ENCODE assay signal across 28 cellular contexts in genomic region chr12:92259852-92260251, GRCh38.
A peak's percentile ranks its signal among the peaks of the same experiment; 100 is the strongest.
DNase-seq lines count a peak whose midpoint lies in the region; ATAC-seq lines count a peak whose summit lies in the region.
"Had no signal": no experiment of that assay in that cellular context is flagged by ENCODE, and none has a peak within 500 bp of the region (broad histone marks: within the 10 kb centered on the region; RNA-seq: fewer than 3 reads in every experiment).

No MANE protein-coding gene starts in this region.

- H3K4me3 ChIP-seq in naive thymus-derived CD4-positive, alpha-beta T cell (ENCODE audit: low read length) = no peak overlapping the region
- H3K4me3 ChIP-seq: A549, testis, uterus had no signal

- H3K4me1 ChIP-seq in naive thymus-derived CD4-positive, alpha-beta T cell (ENCODE audit: control insufficient read depth in 2 of 2, insufficient read depth in 2 of 2, low read length in 2 of 2) = peaks cover 0 to 13% of the 10 kb centered on the region in 2 donors
- H3K4me1 ChIP-seq: A549, testis, uterus had no signal

- POLR2A ChIA-PET in naive thymus-derived CD4-positive, alpha-beta T cell (lab: Charles Lee) = interaction anchor here (0.9 to 2.0 kb wide), 5 partner anchors 8 to 139 kb away, joined by 3 to 7 read pairs (median 6); partner anchors contain the start of gene BTG1

- CTCF ChIA-PET in naive thymus-derived CD4-positive, alpha-beta T cell (lab: Charles Lee) = interaction anchor here (0.6 kb wide), 2 partner anchors 192 to 697 kb away, joined by 4 read pairs; no protein-coding TSS in a partner anchor

- peak overlapping the region; percentile 37 for H3K27ac ChIP-seq in naive thymus-derived CD4-positive, alpha-beta T cell (ENCODE audit: low read depth, low read length)
- H3K27ac ChIP-seq: A549, testis, uterus had no signal

- H3K27ac Mint-ChIP-seq in activated T-cell treated with anti-CD3 and anti-CD28 coated beads, Interleukin-2, amount 50 U/mL, for 24 hours = no peak overlapping the region
- H3K27ac Mint-ChIP-seq in activated T-helper 2 cell treated with anti-CD3 and anti-CD28 coated beads, Interferon-gamma antibody, Interleukin-2, Interleukin-4, amounts not matched to agents 10 μg/mL and 5 μg/mL and 100 μg/mL, durations not matched to agents 14 hours and 24 hours and 36 hours = peak overlapping the region; percentile 74
- peak overlapping the region in 8 of 9 donors; percentile 33 to 91 (median 87) for H3K27ac Mint-ChIP-seq in naive thymus-derived CD4-positive, alpha-beta T cell
- H3K27ac Mint-ChIP-seq: B cell; CD8-positive, alpha-beta memory T cell; natural killer cell treated with Interleukin-12 subunit alpha and Interleukin-12 subunit beta and Interleukin-15 and Interleukin-18, amount 100 ng/mL, for 72 hours had no signal

- no peaks in the 10 kb centered on the region for H3K27me3 Mint-ChIP-seq in activated T-cell treated with anti-CD3 and anti-CD28 coated beads, Interleukin-2, amount 50 U/mL, for 4 hours (ENCODE audit: low read depth)
- H3K27me3 Mint-ChIP-seq in activated T-cell treated with anti-CD3 and anti-CD28 coated beads, Interleukin-2, amount 50 U/mL, for 24 hours = no peaks in the 10 kb centered on the region
- H3K27me3 Mint-ChIP-seq in activated T-helper 2 cell treated with anti-CD3 and anti-CD28 coated beads, Interferon-gamma antibody, Interleukin-2, Interleukin-4, amounts not matched to agents 10 μg/mL and 5 μg/mL and 100 μg/mL, durations not matched to agents 14 hours and 24 hours and 36 hours (ENCODE audit: low read depth) = no peaks in the 10 kb centered on the region
- H3K27me3 Mint-ChIP-seq in naive thymus-derived CD4-positive, alpha-beta T cell = no peaks in the 10 kb centered on the region
- H3K27me3 Mint-ChIP-seq: B cell; natural killer cell treated with Interleukin-12 subunit alpha and Interleukin-12 subunit beta and Interleukin-15 and Interleukin-18, amount 100 ng/mL, for 72 hours had no signal

- H3K36me3 ChIP-seq in naive thymus-derived CD4-positive, alpha-beta T cell (ENCODE audit: control insufficient read depth in 2 of 3, insufficient read depth in 3 of 3, low read length in 3 of 3) = no peaks in the 10 kb centered on the region
- H3K36me3 ChIP-seq: uterus had no signal

- no peaks in the 10 kb centered on the region for H3K9me3 ChIP-seq in naive thymus-derived CD4-positive, alpha-beta T cell (ENCODE audit: control insufficient read depth in 2 of 3, low read length in 3 of 3)
- H3K9me3 ChIP-seq: A549, testis, uterus had no signal

- H3K4me3 Mint-ChIP-seq in activated T-cell treated with anti-CD3 and anti-CD28 coated beads, Interleukin-2, amount 50 U/mL, for 4 hours = peak overlapping the region; percentile 5
- H3K4me3 Mint-ChIP-seq in activated T-cell treated with anti-CD3 and anti-CD28 coated beads, Interleukin-2, amount 50 U/mL, for 24 hours = no peak overlapping the region
- H3K4me3 Mint-ChIP-seq in activated T-helper 2 cell treated with anti-CD3 and anti-CD28 coated beads, Interferon-gamma antibody, Interleukin-2, Interleukin-4, amounts not matched to agents 10 μg/mL and 5 μg/mL and 100 μg/mL, durations not matched to agents 14 hours and 24 hours and 36 hours (ENCODE audit: low read depth) = peak overlapping the region; percentile 39
- H3K4me3 Mint-ChIP-seq in naive thymus-derived CD4-positive, alpha-beta T cell = peak overlapping the region in 9 of 10 donors; percentile 2 to 77 (median 53)
- H3K4me3 Mint-ChIP-seq: B cell; CD8-positive, alpha-beta memory T cell; natural killer cell treated with Interleukin-12 subunit alpha and Interleukin-12 subunit beta and Interleukin-15 and Interleukin-18, amount 100 ng/mL, for 72 hours had no signal

- intact Hi-C loops in activated T-helper 2 cell treated with anti-CD3 and anti-CD28 coated beads, Interferon-gamma antibody, Interleukin-2, Interleukin-4, amounts not matched to agents 10 μg/mL and 5 μg/mL and 100 μg/mL, durations not matched to agents 14 hours and 24 hours and 36 hours (cut with micrococcal nuclease) = no loop called here
- intact Hi-C loops in naive thymus-derived CD4-positive, alpha-beta T cell (cut with micrococcal nuclease) = loop anchor here in 1 of 2 donors (5.0 kb wide), 1 partner anchor 43 kb away; no protein-coding TSS in a partner anchor

- DNase-seq in activated T-cell treated with anti-CD3 and anti-CD28 coated beads, Interleukin-2, amount 50 U/mL, for 4 hours = no peak
- no peak for DNase-seq in activated T-cell treated with anti-CD3 and anti-CD28 coated beads, Interleukin-2, amount 50 U/mL, for 24 hours
- DNase-seq in HCEC 1CT (peak; percentile 10), DMS53 treated with DMSO at 0.1 percent for 48 hours (lab: John Stamatoyannopoulos, UW; ENCODE audit: unreplicated experiment) (no peak)
- no peak for DNase-seq in activated T-helper 2 cell treated with anti-CD3 and anti-CD28 coated beads, Interferon-gamma antibody, Interleukin-2, Interleukin-4, amounts not matched to agents 10 μg/mL and 5 μg/mL and 100 μg/mL, durations not matched to agents 14 hours and 24 hours and 36 hours (ENCODE audit: low spot score)
- peak in 1 of 9 donors; percentile 8 for DNase-seq in naive thymus-derived CD4-positive, alpha-beta T cell
- DNase-seq: activated CD8-positive, alpha-beta memory T cell treated with anti-CD3 and anti-CD28 coated beads for 24 hours; CD8-positive, alpha-beta memory T cell; DMS 273 treated with DMSO at 0.1 percent for 48 hours; GDM1; H7; islet precursor cell; left ventricle myocardium superior; midbrain; NCI-H1417 treated with DMSO at 0.1 percent for 48 hours; NCI-H446; NCI-H82; RPMI8226; stimulated activated naive CD8-positive, alpha-beta T cell treated with anti-CD3 and anti-CD28 coated beads, Interleukin-15, Interleukin-2, amounts not matched to agents 100 U/mL and 50 U/mL, for 24 hours; testis; uterus had no signal

- peaks cover 17% of the 10 kb centered on the region for H3K4me1 Mint-ChIP-seq in activated T-cell treated with anti-CD3 and anti-CD28 coated beads, Interleukin-2, amount 50 U/mL, for 4 hours (ENCODE audit: low read depth)
- H3K4me1 Mint-ChIP-seq in activated T-cell treated with anti-CD3 and anti-CD28 coated beads, Interleukin-2, amount 50 U/mL, for 24 hours (ENCODE audit: low read depth) = peaks cover 19% of the 10 kb centered on the region
- peaks cover 25% of the 10 kb centered on the region for H3K4me1 Mint-ChIP-seq in activated T-helper 2 cell treated with anti-CD3 and anti-CD28 coated beads, Interferon-gamma antibody, Interleukin-2, Interleukin-4, amounts not matched to agents 10 μg/mL and 5 μg/mL and 100 μg/mL, durations not matched to agents 14 hours and 24 hours and 36 hours (ENCODE audit: low read depth)
- H3K4me1 Mint-ChIP-seq in naive thymus-derived CD4-positive, alpha-beta T cell = peaks cover 16 to 60% (median 44%) of the 10 kb centered on the region in 7 donors

- no peaks in the 10 kb centered on the region for H3K9me3 Mint-ChIP-seq in activated T-cell treated with anti-CD3 and anti-CD28 coated beads, Interleukin-2, amount 50 U/mL, for 4 hours
- H3K9me3 Mint-ChIP-seq in activated T-cell treated with anti-CD3 and anti-CD28 coated beads, Interleukin-2, amount 50 U/mL, for 24 hours = no peaks in the 10 kb centered on the region
- H3K9me3 Mint-ChIP-seq in activated T-helper 2 cell treated with anti-CD3 and anti-CD28 coated beads, Interferon-gamma antibody, Interleukin-2, Interleukin-4, amounts not matched to agents 10 μg/mL and 5 μg/mL and 100 μg/mL, durations not matched to agents 14 hours and 24 hours and 36 hours = peaks cover 16% of the 10 kb centered on the region
- H3K9me3 Mint-ChIP-seq in naive thymus-derived CD4-positive, alpha-beta T cell = peaks cover 0 to 10% (median 0%) of the 10 kb centered on the region in 11 donors
- H3K9me3 Mint-ChIP-seq: CD8-positive, alpha-beta memory T cell had no signal

- H3K27me3 ChIP-seq in naive thymus-derived CD4-positive, alpha-beta T cell (ENCODE audit: control insufficient read depth in 2 of 2, insufficient read depth in 2 of 2, low read length in 2 of 2) = no peaks in the 10 kb centered on the region
- H3K27me3 ChIP-seq: testis, uterus had no signal

- no peak for ATAC-seq in activated T-cell treated with anti-CD3 and anti-CD28 coated beads, Interleukin-2, amount 50 U/mL, for 4 hours
- ATAC-seq in naive thymus-derived CD4-positive, alpha-beta T cell = no peak
- ATAC-seq in HG03025 (IDR thresholded peaks at IDR 0.05; ENCODE audit: low FRiP score, unreplicated experiment) (no peak), HG02981 (IDR thresholded peaks at IDR 0.05; ENCODE audit: unreplicated experiment) (no peak)
- ATAC-seq: A549; activated CD4-positive, CD25-positive, alpha-beta regulatory T cell treated with anti-CD3 and anti-CD28 coated beads, Interleukin-2, amount 50 U/mL, for 24 hours; activated naive CD4-positive, alpha-beta T cell treated with anti-CD3 and anti-CD28 coated beads, Interleukin-2, amount 50 U/mL, for 72 hours; left ventricle myocardium superior; natural killer cell treated with Interleukin-12 subunit alpha and Interleukin-12 subunit beta and Interleukin-15 and Interleukin-18, amount 100 ng/mL, for 72 hours; stimulated activated naive CD8-positive, alpha-beta T cell treated with anti-CD3 and anti-CD28 coated beads, Interleukin-15, Interleukin-2, amounts not matched to agents 100 U/mL and 50 U/mL, for 24 hours had no signal

- H3K36me3 Mint-ChIP-seq in activated T-cell treated with anti-CD3 and anti-CD28 coated beads, Interleukin-2, amount 50 U/mL, for 4 hours (ENCODE audit: insufficient read depth) = peaks cover 3% of the 10 kb centered on the region
- no peaks in the 10 kb centered on the region for H3K36me3 Mint-ChIP-seq in activated T-cell treated with anti-CD3 and anti-CD28 coated beads, Interleukin-2, amount 50 U/mL, for 24 hours (ENCODE audit: low read depth)
- H3K36me3 Mint-ChIP-seq in activated T-helper 2 cell treated with anti-CD3 and anti-CD28 coated beads, Interferon-gamma antibody, Interleukin-2, Interleukin-4, amounts not matched to agents 10 μg/mL and 5 μg/mL and 100 μg/mL, durations not matched to agents 14 hours and 24 hours and 36 hours (ENCODE audit: low read depth) = peaks cover 7% of the 10 kb centered on the region
- H3K36me3 Mint-ChIP-seq in naive thymus-derived CD4-positive, alpha-beta T cell = peaks cover 0 to 13% (median 3%) of the 10 kb centered on the region in 5 donors
- H3K36me3 Mint-ChIP-seq: natural killer cell treated with Interleukin-12 subunit alpha and Interleukin-12 subunit beta and Interleukin-15 and Interleukin-18, amount 100 ng/mL, for 72 hours had no signal
